Comparison of ENCODE assay signal across 7 cellular contexts in genomic region chr7:131072505-131073091, GRCh38.
DNase-seq lines count a peak whose midpoint lies in the region; ATAC-seq, FAIRE-seq and TF ChIP-seq lines count a peak whose summit lies in the region.

No MANE protein-coding gene starts in this region.

- no peak for TF ChIP-seq EP300 in H1 (IDR thresholded peaks at IDR 0.05; ENCODE audit: borderline replicate concordance in 1 of 2, low read depth in 2 of 2, low read length in 2 of 2)

- H3K36me3 Mint-ChIP-seq in H9 (ENCODE audit: insufficient read depth in 1 of 3, low read depth in 3 of 3): peaks cover 2 to 13% (median 3%) of the 10 kb centered on the region in 3 experiments; a peak in 5 of 7 replicates

- TF ChIP-seq POLR2A in H1 (IDR thresholded peaks at IDR 0.05; ENCODE audit: control extremely low read depth in 1 of 2, low read depth in 2 of 2, low read length in 2 of 2): no peak

- no peaks in the 10 kb centered on the region for H3K27me3 ChIP-seq in H9 (ENCODE audit: insufficient read depth, low read length)
- H3K27me3 ChIP-seq in OCI-LY3 (ENCODE audit: low read depth, low read length): no peaks in the 10 kb centered on the region
- no peaks in the 10 kb centered on the region for H3K27me3 ChIP-seq in H1 (replicated peaks in 1 of 4; ENCODE audit: control insufficient read depth in 3 of 4, extremely low read depth in 1 of 4, insufficient read depth in 3 of 4, low read length in 3 of 4)
- no peaks in the 10 kb centered on the region for H3K27me3 ChIP-seq in trophoblast cell (ENCODE audit: insufficient read depth, low read length)

- H3K18ac ChIP-seq in H9 (ENCODE audit: insufficient read length, low read depth, low read length) (no peak overlapping the region), H1 (ENCODE audit: extremely low read depth, low read length) (0 out of 2 replicates have a peak overlapping the region, but pooled peaks have one; percentile 43), trophoblast cell (ENCODE audit: low read length) (no peak overlapping the region)

- H3K79me1 ChIP-seq in H9 (ENCODE audit: insufficient read depth, low read depth, low read length, poor library complexity, severe bottlenecking) (peaks cover 2% of the 10 kb centered on the region), H1 (ENCODE audit: low read depth, low read length) (no peaks in the 10 kb centered on the region), trophoblast cell (ENCODE audit: low read length) (no peaks in the 10 kb centered on the region)

- ATAC-seq in HG02870 (IDR thresholded peaks at IDR 0.05; ENCODE audit: unreplicated experiment) (no peak), HG03097 (IDR thresholded peaks at IDR 0.05; ENCODE audit: low FRiP score, unreplicated experiment) (no peak)

- H3K14ac ChIP-seq in H9 (ENCODE audit: insufficient read depth, low read length) (no peak overlapping the region), H1 (ENCODE audit: insufficient read length) (no peak overlapping the region), trophoblast cell (ENCODE audit: low read length) (no peak overlapping the region)

- H4K8ac ChIP-seq in H9 (replicated peaks; ENCODE audit: insufficient read length, low read depth, low read length): no peak overlapping the region
- H4K8ac ChIP-seq in H1 (ENCODE audit: extremely low read depth, insufficient read depth, low read length): no peak overlapping the region
- H4K8ac ChIP-seq in trophoblast cell (ENCODE audit: low read depth, low read length): peak overlapping the region; percentile 21

- no peaks in the 10 kb centered on the region for H3K23me2 ChIP-seq in H9 (ENCODE audit: insufficient read length, low read depth, low read length, poor library complexity, severe bottlenecking)
- no peaks in the 10 kb centered on the region for H3K23me2 ChIP-seq in H1 (ENCODE audit: low read depth, low read length)

- H4K91ac ChIP-seq in H9 (ENCODE audit: insufficient read length, low read depth, low read length) (no peak overlapping the region), H1 (replicated peaks; ENCODE audit: insufficient read length, low read length) (no peak overlapping the region), trophoblast cell (ENCODE audit: low read depth, low read length) (no peak overlapping the region)

- peak overlapping the region; percentile 67 for H3K4me3 ChIP-seq in OCI-LY3 (ENCODE audit: low read length)
- no peak overlapping the region for H3K4me3 ChIP-seq in H1 (ENCODE audit: extremely low read depth in 1 of 4, insufficient read depth in 2 of 4, low read depth in 3 of 4, low read length in 4 of 4)
- H3K4me3 ChIP-seq in trophoblast cell (ENCODE audit: low read depth, low read length): no peak overlapping the region

- peaks cover 2% of the 10 kb centered on the region; the same call in 1 of the 2 replicates for H3K4me1 ChIP-seq in H9 (ENCODE audit: insufficient read depth, low read length)
- peaks cover 11% of the 10 kb centered on the region for H3K4me1 ChIP-seq in OCI-LY3 (ENCODE audit: low read length)
- peaks cover 0 to 8% (median 2%) of the 10 kb centered on the region in 4 experiments; a peak in 2 of 7 replicates for H3K4me1 ChIP-seq in H1 (replicated peaks in 1 of 4; ENCODE audit: control insufficient read depth in 3 of 4, insufficient read depth in 4 of 4, low read length in 3 of 4)
- H3K4me1 ChIP-seq in trophoblast cell (ENCODE audit: control insufficient read depth in 1 of 2, insufficient read depth in 2 of 2, low read length in 2 of 2): peaks cover 2% of the 10 kb centered on the region in 2 experiments

- no peak overlapping the region for H3K56ac ChIP-seq in H9 (ENCODE audit: insufficient read length, low read depth, low read length)
- H3K56ac ChIP-seq in H1 (replicated peaks; ENCODE audit: insufficient read length, low read depth, low read length): no peak overlapping the region

- H3K9me3 ChIP-seq in H9 (ENCODE audit: control insufficient read depth, low read depth, low read length): no peaks in the 10 kb centered on the region
- H3K9me3 ChIP-seq in OCI-LY3 (ENCODE audit: insufficient read depth, low read length): no peaks in the 10 kb centered on the region
- H3K9me3 ChIP-seq in H1 (ENCODE audit: insufficient read depth in 2 of 2, low read depth in 1 of 2, low read length in 1 of 2): no peaks in the 10 kb centered on the region
- H3K9me3 ChIP-seq in trophoblast cell (ENCODE audit: insufficient read depth, low read depth, low read length): no peaks in the 10 kb centered on the region

- H2AK5ac ChIP-seq in H9 (ENCODE audit: insufficient read length, low read length): no peak overlapping the region
- H2AK5ac ChIP-seq in H1 (ENCODE audit: low read depth, low read length): no peak overlapping the region
- no peak overlapping the region for H2AK5ac ChIP-seq in trophoblast cell (ENCODE audit: low read length)

- no peak overlapping the region for H4K12ac ChIP-seq in trophoblast cell (ENCODE audit: low read depth, low read length)

- H3K27me3 Mint-ChIP-seq in H9 (ENCODE audit: low read depth): no peaks in the 10 kb centered on the region; the same call in 1 of the 2 replicates

- no peak overlapping the region for H3K4me3 Mint-ChIP-seq in H9

- H3K9me3 Mint-ChIP-seq in H9: no peaks in the 10 kb centered on the region; a peak in 1 of 5 replicates

- H2BK15ac ChIP-seq in H9 (ENCODE audit: low read depth, low read length) (no peak overlapping the region), H1 (ENCODE audit: low read length) (no peak overlapping the region)

- H3K4me2 ChIP-seq in H9 (ENCODE audit: insufficient read depth, insufficient read length, low read length) (no peak overlapping the region), OCI-LY3 (ENCODE audit: low read length) (peak overlapping the region; percentile 66), H1 (ENCODE audit: insufficient read depth in 1 of 2, low read depth in 2 of 2, low read length in 2 of 2) (0 out of 4 replicates have a peak overlapping the region, but pooled peaks of 1 of the 2 experiments have one; percentile 4), trophoblast cell (ENCODE audit: low read length) (no peak overlapping the region)

- WGBS in H9 (ENCODE audit: extremely low coverage, insufficient read length, low lambda C conversion rate): no CpG with 5 or more reads among the region's 5 CpGs
- WGBS in H1 (ENCODE audit: extremely low coverage in 1 of 2, insufficient coverage in 1 of 2, insufficient read length in 1 of 2, insufficient replicate concordance in 2 of 2, low coverage in 1 of 2, low lambda C conversion rate in 2 of 2, missing lambda C conversion rate in 1 of 2), 2 experiments: 73% methylated on average over 5 of the region's 5 CpGs; no CpG with 5 or more reads in 1 of the 2 experiments
- no CpG with 5 or more reads among the region's 5 CpGs for WGBS in trophoblast cell (ENCODE audit: extremely low coverage, insufficient coverage, insufficient read length)

- H3K4me1 Mint-ChIP-seq in H9: peaks cover 27 to 28% of the 10 kb centered on the region in 2 experiments

- no peak for TF ChIP-seq CTCF in H9 (conservative IDR thresholded peaks at IDR 0.05)
- TF ChIP-seq CTCF in OCI-LY3 (IDR thresholded peaks at IDR 0.05; ENCODE audit: low read depth, low read length): no peak
- no peak for TF ChIP-seq CTCF in H1 (IDR thresholded peaks at IDR 0.05; ENCODE audit: control extremely low read depth in 1 of 3, insufficient read depth in 1 of 3, low read depth in 1 of 3, low read length in 3 of 3)

- H3K9ac ChIP-seq in H9 (ENCODE audit: extremely low read depth, insufficient read length, low read length): no peak overlapping the region
- H3K9ac ChIP-seq in OCI-LY3 (ENCODE audit: low read length): peak overlapping the region; percentile 48
- H3K9ac ChIP-seq in H1 (replicated peaks in 1 of 4; ENCODE audit: extremely low read depth in 1 of 4, low read depth in 3 of 4, low read length in 3 of 4): no peak overlapping the region
- H3K9ac ChIP-seq in trophoblast cell (ENCODE audit: low read length): no peak overlapping the region

- H4K5ac ChIP-seq in H9 (ENCODE audit: insufficient read length, low read depth, low read length) (no peak overlapping the region), H1 (ENCODE audit: insufficient read length, low read depth, low read length) (no peak overlapping the region)

- peak overlapping the region in 2 of 3 experiments; percentile 22 to 58; a peak in 1 of 7 replicates for H3K27ac Mint-ChIP-seq in H9

- CTCF ChIA-PET in H1 (lab: Charles Lee; ENCODE audit: partially characterized antibody): interaction anchor here (1.0 to 1.5 kb wide), 6 partner anchors 13 to 392 kb away, joined by 3 to 4 read pairs (median 4); no protein-coding TSS in a partner anchor

- DNase-seq in H9: peak; percentile 46
- no peak for DNase-seq in H1 (ENCODE audit: low read depth in 1 of 2, low spot score in 2 of 2)
- peak; percentile 44 to 70 for DNase-seq in trophoblast cell
- no peak for DNase-seq in NCI-H1417 treated with DMSO at 0.1 percent for 48 hours (lab: John Stamatoyannopoulos, UW)

- no peaks in the 10 kb centered on the region for H3K79me2 ChIP-seq in H9 (ENCODE audit: insufficient read depth, low read length)
- no peaks in the 10 kb centered on the region for H3K79me2 ChIP-seq in OCI-LY3 (ENCODE audit: low read length)
- peaks cover 0 to 10% of the 10 kb centered on the region in 2 experiments; a peak in 1 of 4 replicates for H3K79me2 ChIP-seq in H1 (ENCODE audit: control insufficient read depth in 1 of 2, insufficient read depth in 2 of 2, low read length in 2 of 2)
- no peaks in the 10 kb centered on the region for H3K79me2 ChIP-seq in trophoblast cell (ENCODE audit: control insufficient read depth, insufficient read depth, low read length, poor library complexity)

- H2BK12ac ChIP-seq in H9 (ENCODE audit: insufficient read length, low read depth, low read length): no peak overlapping the region
- no peak overlapping the region for H2BK12ac ChIP-seq in H1 (ENCODE audit: low read depth, low read length)
- H2BK12ac ChIP-seq in trophoblast cell (ENCODE audit: low read length): no peak overlapping the region

- no peak overlapping the region for H3K23ac ChIP-seq in H9 (ENCODE audit: insufficient read length, low read depth, low read length)
- H3K23ac ChIP-seq in H1 (ENCODE audit: insufficient read length): no peak overlapping the region
- no peak overlapping the region for H3K23ac ChIP-seq in trophoblast cell (ENCODE audit: low read length)

- H3K4ac ChIP-seq in H9 (ENCODE audit: low read depth, low read length) (no peak overlapping the region), H1 (replicated peaks; ENCODE audit: insufficient read length, low read depth, low read length) (no peak overlapping the region), trophoblast cell (ENCODE audit: low read depth, low read length) (no peak overlapping the region)

- POLR2A ChIA-PET in H1 (lab: Charles Lee; ENCODE audit: partially characterized antibody): interaction anchor here (0.9 kb wide), 1 partner anchor 14 kb away, joined by 3 read pairs; no protein-coding TSS in a partner anchor

- peak; percentile 71 for FAIRE-seq in H1 (lab: Jason Lieb, UNC)

- H2BK5ac ChIP-seq in H9 (ENCODE audit: insufficient read length, low read length): no peak overlapping the region
- H2BK5ac ChIP-seq in H1 (ENCODE audit: low read depth, low read length): no peak overlapping the region
- no peak overlapping the region for H2BK5ac ChIP-seq in trophoblast cell (ENCODE audit: low read depth, low read length, poor library complexity)

- H2BK20ac ChIP-seq in H9 (ENCODE audit: low read depth, low read length, poor library complexity, severe bottlenecking) (no peak overlapping the region), H1 (ENCODE audit: low read length) (no peak overlapping the region)

- no peak for TF ChIP-seq RAD21 in H1 (IDR thresholded peaks at IDR 0.05 in 1 of 2, conservative IDR thresholded peaks at IDR 0.05 in 1 of 2; ENCODE audit: low read depth in 2 of 2, low read length in 2 of 2)

- peak overlapping the region; percentile 5 for H2BK120ac ChIP-seq in H9 (ENCODE audit: low read depth, low read length, poor library complexity, severe bottlenecking)
- no peak overlapping the region for H2BK120ac ChIP-seq in H1 (replicated peaks; ENCODE audit: low read depth, low read length)
- H2BK120ac ChIP-seq in trophoblast cell (ENCODE audit: insufficient read depth, low read length, poor library complexity): no peak overlapping the region

- H2AFZ ChIP-seq in H9 (ENCODE audit: low read length) (no peak overlapping the region), OCI-LY3 (ENCODE audit: low read depth, low read length) (no peak overlapping the region), H1 (ENCODE audit: low read length) (no peak overlapping the region), trophoblast cell (ENCODE audit: insufficient read depth, low read length, poor library complexity) (peak overlapping the region; percentile 66)

- H3K27ac ChIP-seq in H9 (ENCODE audit: insufficient read length, low read depth, low read length) (no peak overlapping the region), OCI-LY3 (ENCODE audit: low read length) (peak overlapping the region; percentile 51), H1 (ENCODE audit: low read depth, low read length) (no peak overlapping the region), trophoblast cell (ENCODE audit: low read depth, low read length) (no peak overlapping the region)

- no peak overlapping the region for H3T11ph ChIP-seq in H9 (ENCODE audit: low read length)

- H4K20me1 ChIP-seq in H9 (ENCODE audit: control insufficient read depth, insufficient read depth, insufficient read length) (no peaks in the 10 kb centered on the region), OCI-LY3 (ENCODE audit: insufficient read depth, low read length) (0 out of 2 replicates have a peak, but pooled peaks cover 2% of the 10 kb centered on the region), H1 (replicated peaks in 1 of 2; ENCODE audit: control insufficient read depth in 1 of 2, insufficient read depth in 2 of 2, low read length in 2 of 2) (no peaks in the 10 kb centered on the region)

- no peaks in the 10 kb centered on the region for H3K36me3 ChIP-seq in OCI-LY3 (replicated peaks; ENCODE audit: low read depth, low read length)
- H3K36me3 ChIP-seq in H1 (ENCODE audit: control insufficient read depth in 2 of 4, insufficient read depth in 4 of 4, low read length in 3 of 4): no peaks in the 10 kb centered on the region; a peak in 1 of 8 replicates
- H3K36me3 ChIP-seq in trophoblast cell (ENCODE audit: control insufficient read depth in 1 of 2, insufficient read depth in 2 of 2, low read length in 2 of 2): no peaks in the 10 kb centered on the region

Comparison
In these comparisons a context has a peak if more than half of its experiments do, and no peak if none do; other contexts are left out.
1. DNase-seq: peak in H9 (single experiment) and trophoblast cell (2 of 2); none in H1 (0 of 2) and NCI-H1417 treated with DMSO at 0.1 percent for 48 hours (single experiment).